ENCODE assay signal across 9 cellular contexts in the genomic region with DNA sequence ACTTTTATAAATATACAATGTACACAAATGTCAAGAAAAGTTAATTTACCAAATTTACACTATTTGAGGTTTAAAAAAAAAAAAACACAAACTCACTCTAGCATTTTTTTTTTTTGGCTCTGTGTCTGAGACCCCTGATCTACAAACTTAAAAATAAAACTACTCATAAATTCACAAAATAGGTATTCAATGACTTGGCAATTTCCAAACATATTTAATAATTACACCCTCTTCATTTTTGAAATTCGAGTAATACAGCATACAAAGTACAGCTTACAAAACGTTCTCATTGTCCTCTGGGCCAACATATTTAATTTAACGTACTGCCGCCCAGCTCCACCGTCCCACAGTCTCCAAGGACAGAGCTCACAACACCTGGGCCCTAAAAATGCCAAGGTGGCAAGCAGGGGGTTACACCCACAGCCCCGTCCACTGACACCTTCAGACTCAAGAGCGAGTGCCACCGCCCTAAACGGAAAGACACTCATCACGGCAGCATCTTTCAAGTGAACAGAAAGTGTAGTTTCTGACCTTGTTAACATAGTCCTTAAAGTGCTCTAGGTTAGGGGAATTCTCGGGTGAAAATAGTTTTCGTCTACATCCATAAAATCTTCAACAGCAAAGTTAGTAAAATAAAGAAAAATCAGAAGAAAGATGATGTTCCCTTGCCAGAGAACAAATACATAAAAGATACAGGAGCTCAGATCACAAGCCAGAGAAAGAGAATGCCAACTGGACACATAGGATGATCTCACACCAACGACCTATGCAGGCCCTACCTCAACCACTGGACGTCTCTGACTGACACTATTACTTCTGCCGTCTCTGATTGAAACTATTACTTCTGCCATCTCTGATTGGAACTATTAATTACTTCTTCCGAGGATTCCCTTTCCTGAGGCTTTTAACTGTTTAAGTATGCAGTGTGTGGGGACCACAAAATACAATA. TPM values are rescaled to one million over a fixed set of nuclear protein-coding genes. Genes with fewer than 3 reads are reported as not detected.
A peak's percentile ranks its signal among the peaks of the same experiment; 100 is the strongest.
DNase-seq lines count a peak whose midpoint lies in the region; ATAC-seq and TF ChIP-seq lines count a peak whose summit lies in the region.
"Had no signal": no experiment of that assay in that cellular context is flagged by ENCODE, and none has a peak within 500 bp of the region (broad histone marks: within the 10 kb centered on the region; RNA-seq: fewer than 3 reads in every experiment).

No MANE protein-coding gene starts in this region.

- DNase-seq in A172 (ENCODE audit: low spot score) (peak; percentile 13), HEK293T (ENCODE audit: extremely low spot score) (no peak), MCF 10A (ENCODE audit: unreplicated experiment) (peak; percentile 34), mesothelial cell of epicardium (ENCODE audit: low spot score in 2 of 2, unreplicated experiment in 2 of 2) (no peak), Karpas-422 (no peak)
- no peak for DNase-seq in activated CD4-positive, CD25-positive, alpha-beta regulatory T cell treated with anti-CD3 and anti-CD28 coated beads, Interleukin-2, amount 50 U/mL, for 72 hours
- DNase-seq: T1000 had no signal

- H3K9me2 ChIP-seq in Karpas-422 (replicated peaks; ENCODE audit: insufficient read depth, low read length): no peaks in the 10 kb centered on the region

- no peak overlapping the region for H3K4me2 ChIP-seq in Karpas-422 (ENCODE audit: low read depth, low read length, poor library complexity, severe bottlenecking)

- peaks cover 19% of the 10 kb centered on the region for H3K4me1 ChIP-seq in Karpas-422 (ENCODE audit: low read length)

- TF ChIP-seq CTCF in MCF 10A (IDR thresholded peaks at IDR 0.05; ENCODE audit: unreplicated experiment) (no peak), mesothelial cell of epicardium (IDR thresholded peaks at IDR 0.05; ENCODE audit: unreplicated experiment) (no peak)

- H3K36me3 Mint-ChIP-seq in MCF 10A (ENCODE audit: insufficient read depth, unreplicated experiment): peaks cover 5% of the 10 kb centered on the region
- H3K36me3 Mint-ChIP-seq in mesothelial cell of epicardium: peaks cover 10% of the 10 kb centered on the region

- no peak overlapping the region for H3K4me3 ChIP-seq in Karpas-422 (ENCODE audit: low read length)

- no TSS peak for BruUV-seq in MCF 10A (replicated peaks; lab: Mats Ljungman, UMichigan)

- H3K27ac ChIP-seq in Karpas-422 (ENCODE audit: low read length): no peak overlapping the region

- no peaks in the 10 kb centered on the region for H3K9me3 ChIP-seq in Karpas-422 (ENCODE audit: low read length)

- POLR2A ChIA-PET in HEK293T (lab: Yijun Ruan, JAX) (no interaction called here), MCF 10A (lab: Yijun Ruan, JAX) (interaction anchor here (0.6 to 2.1 kb wide), 22 partner anchors 11 to 395 kb away, joined by 3 to 8 read pairs (median 4); partner anchors contain the start of gene TRAP1)

- ATAC-seq in HG03025 (IDR thresholded peaks at IDR 0.05; ENCODE audit: low FRiP score, unreplicated experiment) (no peak), HG03432 (IDR thresholded peaks at IDR 0.05; ENCODE audit: unreplicated experiment) (no peak)

- H3K79me2 ChIP-seq in Karpas-422 (ENCODE audit: low read length): no peaks in the 10 kb centered on the region

- no peaks in the 10 kb centered on the region for H3K9me3 Mint-ChIP-seq in MCF 10A (ENCODE audit: unreplicated experiment)
- H3K9me3 Mint-ChIP-seq in mesothelial cell of epicardium: no peaks in the 10 kb centered on the region

- H3K27me3 Mint-ChIP-seq in MCF 10A (ENCODE audit: insufficient read depth, unreplicated experiment) (no peaks in the 10 kb centered on the region), mesothelial cell of epicardium (ENCODE audit: low read depth) (no peaks in the 10 kb centered on the region)

- no peaks in the 10 kb centered on the region; the same call in 1 of the 2 replicates for H3K27me3 ChIP-seq in Karpas-422 (ENCODE audit: low read length)

- H3K36me3 ChIP-seq in Karpas-422 (ENCODE audit: insufficient read depth, low read length): no peaks in the 10 kb centered on the region

- peaks cover 40% of the 10 kb centered on the region for H3K4me1 Mint-ChIP-seq in MCF 10A (ENCODE audit: insufficient read depth, unreplicated experiment)
- H3K4me1 Mint-ChIP-seq in mesothelial cell of epicardium: peaks cover 50% of the 10 kb centered on the region

- CTCF ChIA-PET in HEK293T (lab: Yijun Ruan, JAX) (interaction anchor here (2.1 kb wide), 1 partner anchor 142 kb away, joined by 9 read pairs; no protein-coding TSS in a partner anchor), MCF 10A (lab: Yijun Ruan, JAX) (interaction anchor here (0.6 to 2.1 kb wide), 10 partner anchors 13 to 218 kb away, joined by 3 to 9 read pairs (median 4); partner anchors contain the start of gene SRL)

- H3K27ac Mint-ChIP-seq in MCF 10A (ENCODE audit: low read depth, unreplicated experiment) (peak overlapping the region; percentile 88), mesothelial cell of epicardium (no peak overlapping the region)

- H3K4me3 Mint-ChIP-seq in MCF 10A (ENCODE audit: unreplicated experiment) (peak overlapping the region; percentile 69), mesothelial cell of epicardium (peak overlapping the region; percentile 71)

- no peak overlapping the region for H2AFZ ChIP-seq in Karpas-422 (ENCODE audit: low read length)

- no peaks in the 10 kb centered on the region for H4K20me1 ChIP-seq in Karpas-422 (ENCODE audit: insufficient read depth, low read depth, low read length)

- intact Hi-C loops in MCF 10A (cut with micrococcal nuclease): loop anchor here (1.0 to 5.0 kb wide), 4 partner anchors 91 to 140 kb away; no protein-coding TSS in a partner anchor

- H3K9ac ChIP-seq in Karpas-422 (ENCODE audit: low read length): no peak overlapping the region

TF ChIP-seq in HEK293T, 16 proteins besides CTCF, POLR2A, EP300 and RAD21:
- TF ChIP-seq PKNOX1 (IDR thresholded peaks at IDR 0.05): peak; percentile 47
- TF ChIP-seq FOXK2 (IDR thresholded peaks at IDR 0.05): no peak

RNA-seq across cellular contexts. Expression of gene ADCY9, which starts 4.2 kb away (rescaled TPM):
- 13.4 and 16.0 TPM in 2 replicates for total RNA-seq in A172 (2014; rRNA removed; shearing (Covaris generic))
- total RNA-seq in MCF 10A (2022) (13.1 and 14.2 TPM in 2 replicates), mesothelial cell of epicardium (10.4 to 13.8 TPM (median 13.1 TPM) in 3 replicates)
- 0.11 and 0.14 TPM in 2 replicates for total RNA-seq in Karpas-422 (2014; rRNA removed; shearing (Covaris generic); ENCODE audit: low replicate concordance)

Comparison
In these comparisons a context has a peak if more than half of its experiments do, and no peak if none do; other contexts are left out.
1. DNase-seq: peak in A172 (single experiment) and MCF 10A (single experiment); none in HEK293T (single experiment), mesothelial cell of epicardium (0 of 2), Karpas-422 (single experiment) and activated CD4-positive, CD25-positive, alpha-beta regulatory T cell treated with anti-CD3 and anti-CD28 coated beads, Interleukin-2, amount 50 U/mL, for 72 hours (single experiment).